ENCODE assay signal across 11 cellular contexts in genomic region chr17:59378621-59379194, GRCh38. TPM values are rescaled to one million over a fixed set of nuclear protein-coding genes. Genes with fewer than 3 reads are reported as not detected.
A peak's percentile ranks its signal among the peaks of the same experiment; 100 is the strongest.
DNase-seq lines count a peak whose midpoint lies in the region; ATAC-seq and TF ChIP-seq lines count a peak whose summit lies in the region.
"Had no signal": no experiment of that assay in that cellular context is flagged by ENCODE, and none has a peak within 500 bp of the region (broad histone marks: within the 10 kb centered on the region; RNA-seq: fewer than 3 reads in every experiment).

No MANE protein-coding gene starts in this region.

- ATAC-seq in left ventricle myocardium superior, result peak; percentile 14
- ATAC-seq in CD8-positive, alpha-beta T cell, result no peak
- ATAC-seq: T-cell had no signal

- no peak overlapping the region for H3K4me3 Mint-ChIP-seq in CD8-positive, alpha-beta T cell
- H3K4me3 Mint-ChIP-seq: T-cell had no signal

- CTCF ChIA-PET in CD8-positive, alpha-beta T cell (lab: Charles Lee), result interaction anchor here (2.2 to 3.1 kb wide), 2 partner anchors 49 kb away, joined by 6 to 19 read pairs; no protein-coding TSS in a partner anchor

- H3K36me3 Mint-ChIP-seq in CD8-positive, alpha-beta T cell, result peaks cover 26% of the 10 kb centered on the region

- H3K4me1 Mint-ChIP-seq in CD8-positive, alpha-beta T cell (ENCODE audit: low read depth), result peaks cover 61% of the 10 kb centered on the region

- POLR2A ChIA-PET in CD8-positive, alpha-beta T cell (lab: Charles Lee), result no interaction called here

- TF ChIP-seq CTCF in ascending aorta (IDR thresholded peaks at IDR 0.05), result no peak
- TF ChIP-seq CTCF in CD8-positive, alpha-beta T cell (IDR thresholded peaks at IDR 0.05), result no peak

- no peaks in the 10 kb centered on the region for H3K27me3 Mint-ChIP-seq in CD8-positive, alpha-beta T cell (ENCODE audit: low read depth)
- H3K27me3 Mint-ChIP-seq: T-cell had no signal

- H3K4me3 ChIP-seq in ascending aorta (no peak overlapping the region), SJCRH30 (no peak overlapping the region)
- no peak overlapping the region for H3K4me3 ChIP-seq in CD8-positive, alpha-beta T cell (ENCODE audit: low read depth, low read length)

- H3K27me3 ChIP-seq in ascending aorta (no peaks in the 10 kb centered on the region), SJCRH30 (no peaks in the 10 kb centered on the region)
- no peaks in the 10 kb centered on the region for H3K27me3 ChIP-seq in CD8-positive, alpha-beta T cell (ENCODE audit: insufficient read depth, low read length)

- no peak overlapping the region for H3K27ac Mint-ChIP-seq in CD8-positive, alpha-beta T cell
- H3K27ac Mint-ChIP-seq: T-cell had no signal

- no peaks in the 10 kb centered on the region for H3K9me3 Mint-ChIP-seq in CD8-positive, alpha-beta T cell
- H3K9me3 Mint-ChIP-seq: T-cell had no signal

- H3K4me1 ChIP-seq in ascending aorta (peaks cover 40 to 91% of the 10 kb centered on the region in 2 donors), SJCRH30 (no peaks in the 10 kb centered on the region)
- H3K4me1 ChIP-seq in CD8-positive, alpha-beta T cell (ENCODE audit: insufficient read depth, low read length), result peaks cover 44% of the 10 kb centered on the region

- H3K36me3 ChIP-seq in ascending aorta (no peaks in the 10 kb centered on the region), SJCRH30 (no peaks in the 10 kb centered on the region)
- no peaks in the 10 kb centered on the region for H3K36me3 ChIP-seq in CD8-positive, alpha-beta T cell (ENCODE audit: insufficient read depth, low read length)

- intact Hi-C loops in ascending aorta (cut with DNase I), result loop anchor here (10.0 kb wide), 1 partner anchor 456 kb away; no protein-coding TSS in a partner anchor
- intact Hi-C loops in left ventricle myocardium superior (cut with micrococcal nuclease), result no loop called here
- intact Hi-C loops in CD8-positive, alpha-beta T cell (cut with DNase I, micrococcal nuclease), result no loop called here

- no peaks in the 10 kb centered on the region for H3K9me3 ChIP-seq in ascending aorta
- no peaks in the 10 kb centered on the region for H3K9me3 ChIP-seq in CD8-positive, alpha-beta T cell (ENCODE audit: low read length)
- no peaks in the 10 kb centered on the region for H3K9me3 ChIP-seq in SJCRH30 (replicated peaks)

- DNase-seq in DMS 273 treated with DMSO at 0.1 percent for 48 hours (lab: John Stamatoyannopoulos, UW) (peak; percentile 36), ascending aorta (ENCODE audit: low spot score in 2 of 2) (peak in 1 of 2 donors; percentile 87), left ventricle myocardium superior (no peak), pulmonary artery endothelial cell (ENCODE audit: low read depth, low spot score) (peak; percentile 91), NCI-H2171 treated with DMSO at 0.1 percent for 48 hours (lab: John Stamatoyannopoulos, UW) (no peak), NCI-H2227 (lab: John Stamatoyannopoulos, UW; ENCODE audit: unreplicated experiment) (no peak), SJCRH30 (no peak)
- no peak for DNase-seq in CD8-positive, alpha-beta T cell
- DNase-seq: NCI-H146; stimulated activated CD4-positive, alpha-beta T cell treated with anti-CD3 and anti-CD28 coated beads, Interleukin-4, amount 100 ng/mL, for 1 hour; T-cell had no signal

- H3K27ac ChIP-seq in ascending aorta (peak overlapping the region; percentile 94 to 95), SJCRH30 (no peak overlapping the region)
- H3K27ac ChIP-seq in CD8-positive, alpha-beta T cell (ENCODE audit: low read depth, low read length), result no peak overlapping the region

RNA-seq across cellular contexts. Expression of gene YPEL2, which starts 47.3 kb away (rescaled TPM):
- total RNA-seq in ascending aorta (10.5 TPM), left ventricle myocardium superior (38.9 TPM), pulmonary artery endothelial cell (29.9 and 78.8 TPM in 2 replicates)
- total RNA-seq in CD8-positive, alpha-beta T cell, result 10 to 100 TPM; 48.7 to 54.4 TPM
- total RNA-seq in SJCRH30 (2014; rRNA removed; shearing (Covaris generic)), result 1.6 and 1.8 TPM in 2 replicates

Comparison
In these comparisons a context has a peak if more than half of its experiments do, and no peak if none do; other contexts are left out.
1. DNase-seq: peak in DMS 273 treated with DMSO at 0.1 percent for 48 hours (single experiment) and pulmonary artery endothelial cell (single experiment); none in left ventricle myocardium superior (single experiment), NCI-H2171 treated with DMSO at 0.1 percent for 48 hours (single experiment), NCI-H2227 (single experiment), CD8-positive, alpha-beta T cell (0 of 7) and SJCRH30 (0 of 2).
2. H3K27ac ChIP-seq: peak in ascending aorta (2 of 2); none in CD8-positive, alpha-beta T cell (single experiment) and SJCRH30 (single experiment).